23 cellular contexts compared by ENCODE assay signal in the genomic region with DNA sequence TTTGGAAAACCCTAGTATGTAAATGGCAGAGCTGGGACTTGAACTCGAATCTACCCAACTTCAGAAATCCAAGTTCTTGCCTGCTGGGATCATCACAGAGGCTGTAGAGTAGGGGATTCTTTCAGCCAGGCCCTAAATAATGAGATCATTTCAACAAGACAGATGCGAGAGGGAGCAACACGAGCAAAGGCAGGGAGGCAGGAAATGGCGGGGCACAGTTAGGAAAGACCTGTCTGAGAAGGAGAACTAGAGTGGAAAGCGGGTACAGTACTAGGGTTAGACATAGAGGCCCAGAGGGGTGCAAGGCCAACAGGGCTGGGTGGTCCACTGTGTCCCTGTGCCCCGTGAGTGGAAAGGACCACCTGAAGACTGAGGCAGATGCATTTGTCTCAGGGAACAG. TPM values are rescaled to one million over a fixed set of nuclear protein-coding genes. Genes with fewer than 3 reads are reported as not detected.
DNase-seq lines count a peak whose midpoint lies in the region; ATAC-seq, FAIRE-seq and TF ChIP-seq lines count a peak whose summit lies in the region.
"Had no signal": no experiment of that assay in that cellular context is flagged by ENCODE, and none has a peak within 500 bp of the region (broad histone marks: within the 10 kb centered on the region; RNA-seq: fewer than 3 reads in every experiment).

No MANE protein-coding gene starts in this region.

- FAIRE-seq in bronchial epithelial cell (lab: Jason Lieb, UNC): no peak

- H3K4me1 Mint-ChIP-seq in naive thymus-derived CD8-positive, alpha-beta T cell: peaks cover 17 to 43% (median 27%) of the 10 kb centered on the region in 4 donors

- H3K27ac ChIP-seq in BLaER1 treated with 17β-estradiol and CSF1 and Interleukin-3, amounts not matched to agents 10 nM and 100 nM: no peak overlapping the region
- H3K27ac ChIP-seq in HUES48 (ENCODE audit: low read depth, low read length): peak overlapping the region; percentile 36
- H3K27ac ChIP-seq: neural progenitor cell, right lobe of liver, VCaP had no signal

- H3K9me3 Mint-ChIP-seq in naive thymus-derived CD8-positive, alpha-beta T cell: no peaks in the 10 kb centered on the region
- H3K9me3 Mint-ChIP-seq: activated T-helper 2 cell treated with anti-CD3 and anti-CD28 coated beads, Interferon-gamma antibody, Interleukin-2, Interleukin-4, amounts not matched to agents 10 μg/mL and 5 μg/mL and 100 μg/mL, durations not matched to agents 14 hours and 24 hours and 36 hours; neural progenitor cell had no signal

- DNase-seq in bronchial epithelial cell (ENCODE audit: low read depth) (peak; percentile 35), BE2C (no peak), HCEC 1CT (no peak)
- DNase-seq in naive thymus-derived CD8-positive, alpha-beta T cell: no peak
- DNase-seq: activated CD8-positive, alpha-beta T cell treated with anti-CD3 and anti-CD28 coated beads, Interleukin-2, amount 10 ng/mL, durations not matched to agents 7 days and 5 days; anterior cingulate cortex; DMS53; hypothalamus; MM.1S; NCI-H2081 treated with DMSO at 0.1 percent for 48 hours; right lobe of liver; stimulated activated CD4-positive, alpha-beta T cell treated with anti-CD3 and anti-CD28 coated beads, Interleukin-4, amount 100 ng/mL, for 4 hours; uterus had no signal

- H3K27me3 ChIP-seq in BLaER1 treated with 17β-estradiol and CSF1 and Interleukin-3, amounts not matched to agents 10 nM and 100 nM: no peaks in the 10 kb centered on the region
- H3K27me3 ChIP-seq in HUES48 (ENCODE audit: control insufficient read depth, insufficient read depth, low read length) (no peaks in the 10 kb centered on the region), bronchial epithelial cell (ENCODE audit: control insufficient read depth, insufficient read depth, low read length) (no peaks in the 10 kb centered on the region), BE2C (no peaks in the 10 kb centered on the region)
- H3K27me3 ChIP-seq: neural progenitor cell, right lobe of liver, uterus had no signal

- POLR2A ChIA-PET in naive thymus-derived CD8-positive, alpha-beta T cell (lab: Charles Lee): interaction anchor here (0.5 kb wide), 1 partner anchor 15 kb away, joined by 3 read pairs; no protein-coding TSS in a partner anchor

- H3K4me1 ChIP-seq in BLaER1 treated with 17β-estradiol and CSF1 and Interleukin-3, amounts not matched to agents 10 nM and 100 nM: peaks cover 26 to 49% (median 41%) of the 10 kb centered on the region in 10 experiments
- H3K4me1 ChIP-seq in HUES48 (ENCODE audit: control insufficient read depth, insufficient read depth, low read length) (peaks cover 44% of the 10 kb centered on the region), BE2C (peaks cover 6% of the 10 kb centered on the region; the same call in 1 of the 2 replicates)
- H3K4me1 ChIP-seq: uterus had no signal

- no peak overlapping the region for H3K4me3 ChIP-seq in BLaER1 treated with 17β-estradiol and CSF1 and Interleukin-3, amounts not matched to agents 10 nM and 100 nM
- no peak overlapping the region for H3K4me3 ChIP-seq in HUES48 (ENCODE audit: low read depth, low read length)
- H3K4me3 ChIP-seq in bronchial epithelial cell (ENCODE audit: low read depth, low read length): no peak overlapping the region
- no peak overlapping the region for H3K4me3 ChIP-seq in BE2C (ENCODE audit: low read depth, low read length)
- H3K4me3 ChIP-seq: lung, neural progenitor cell, right lobe of liver, uterus had no signal

- H3K4me2 ChIP-seq in BLaER1 treated with 17β-estradiol and CSF1 and Interleukin-3, amounts not matched to agents 10 nM and 100 nM: peak overlapping the region in 10 of 11 experiments; percentile 0 to 54 (median 20); a peak in 11 of 22 replicates
- H3K4me2 ChIP-seq: neural progenitor cell had no signal

- no peak overlapping the region for H3K4me3 Mint-ChIP-seq in naive thymus-derived CD8-positive, alpha-beta T cell
- H3K4me3 Mint-ChIP-seq: activated CD8-positive, alpha-beta T cell treated with anti-CD3 and anti-CD28 coated beads, Interleukin-2, amount 10 ng/mL, durations not matched to agents 7 days and 5 days; B cell; neural progenitor cell had no signal

- TF ChIP-seq CTCF in bronchial epithelial cell (IDR thresholded peaks at IDR 0.05; ENCODE audit: insufficient read depth, low read length, severe bottlenecking) (no peak), BE2C (IDR thresholded peaks at IDR 0.05; ENCODE audit: low read depth, low read length) (no peak)

- H3K36me3 Mint-ChIP-seq in naive thymus-derived CD8-positive, alpha-beta T cell: peaks cover 0 to 22% (median 8%) of the 10 kb centered on the region in 3 donors

- peaks cover 0 to 7% (median 0%) of the 10 kb centered on the region in 11 experiments; a peak in 3 of 22 replicates for H4K20me1 ChIP-seq in BLaER1 treated with 17β-estradiol and CSF1 and Interleukin-3, amounts not matched to agents 10 nM and 100 nM

- H3K36me3 ChIP-seq in BLaER1 treated with 17β-estradiol and CSF1 and Interleukin-3, amounts not matched to agents 10 nM and 100 nM: no peaks in the 10 kb centered on the region
- H3K36me3 ChIP-seq in HUES48 (ENCODE audit: control insufficient read depth, insufficient read depth, low read length) (no peaks in the 10 kb centered on the region), bronchial epithelial cell (ENCODE audit: control insufficient read depth, insufficient read depth, low read length) (no peaks in the 10 kb centered on the region), BE2C (no peaks in the 10 kb centered on the region)
- H3K36me3 ChIP-seq: neural progenitor cell, right lobe of liver, uterus had no signal

- peak overlapping the region in 6 of 10 donors; percentile 27 to 82 (median 60) for H3K27ac Mint-ChIP-seq in naive thymus-derived CD8-positive, alpha-beta T cell
- H3K27ac Mint-ChIP-seq: activated CD8-positive, alpha-beta T cell treated with anti-CD3 and anti-CD28 coated beads, Interleukin-2, amount 10 ng/mL, durations not matched to agents 7 days and 5 days; activated T-helper 2 cell treated with anti-CD3 and anti-CD28 coated beads, Interferon-gamma antibody, Interleukin-2, Interleukin-4, amounts not matched to agents 10 μg/mL and 5 μg/mL and 100 μg/mL, durations not matched to agents 14 hours and 24 hours and 36 hours; B cell; neural progenitor cell had no signal

- H3K9ac ChIP-seq in BLaER1 treated with 17β-estradiol and CSF1 and Interleukin-3, amounts not matched to agents 10 nM and 100 nM: no peak overlapping the region
- no peak overlapping the region for H3K9ac ChIP-seq in HUES48 (ENCODE audit: low read depth, low read length)
- H3K9ac ChIP-seq: neural progenitor cell had no signal

- no peaks in the 10 kb centered on the region for H3K27me3 Mint-ChIP-seq in naive thymus-derived CD8-positive, alpha-beta T cell

- H3K9me3 ChIP-seq in BLaER1 treated with 17β-estradiol and CSF1 and Interleukin-3, amounts not matched to agents 10 nM and 100 nM (replicated peaks in 1 of 11): no peaks in the 10 kb centered on the region
- H3K9me3 ChIP-seq in HUES48 (ENCODE audit: control insufficient read depth, insufficient read depth, low read length) (no peaks in the 10 kb centered on the region), BE2C (no peaks in the 10 kb centered on the region)
- H3K9me3 ChIP-seq: right lobe of liver, uterus had no signal

- no peak for ATAC-seq in naive thymus-derived CD8-positive, alpha-beta T cell
- ATAC-seq in HG03196 (IDR thresholded peaks at IDR 0.05; ENCODE audit: unreplicated experiment): no peak
- no peak for ATAC-seq in GM21515 (IDR thresholded peaks at IDR 0.05; ENCODE audit: unreplicated experiment)
- ATAC-seq: activated CD8-positive, alpha-beta T cell treated with anti-CD3 and anti-CD28 coated beads, Interleukin-2, amount 10 ng/mL, durations not matched to agents 7 days and 5 days had no signal

RNA-seq across cellular contexts. Expression of a gene that starts 46.1 kb away (rescaled TPM):
- total RNA-seq in bronchial epithelial cell: 0.26 and 0.90 TPM in 2 replicates
- total RNA-seq in naive thymus-derived CD8-positive, alpha-beta T cell: 10 to 100 TPM; 26.9 to 28.6 TPM
- polyA plus RNA-seq in naive thymus-derived CD8-positive, alpha-beta T cell: 10 to 100 TPM in 1 of 3 donors, 1 to 10 TPM in 2; 7.2 to 12.5 (median 8.0) TPM
- polyA plus RNA-seq in BE2C (2012; ENCODE audit: insufficient read depth, insufficient read length, low read depth): 12.3 TPM
- total RNA-seq: HT-29 had no signal

Comparison
In these comparisons a context has a peak if more than half of its experiments do, and no peak if none do; other contexts are left out.
1. RNA of a gene that starts 46.1 kb away (total RNA-seq): 26.9 to 28.6 TPM in naive thymus-derived CD8-positive, alpha-beta T cell; 0.26 to 0.90 TPM in bronchial epithelial cell; every median in the first group is over 10 times any median in the second.